Comparison of ENCODE assay signal across 8 cellular contexts in genomic region chr13:26529441-26529840, GRCh38. TPM values are rescaled to one million over a fixed set of nuclear protein-coding genes. Genes with fewer than 3 reads are reported as not detected.
A peak's percentile ranks its signal among the peaks of the same experiment; 100 is the strongest.
DNase-seq lines count a peak whose midpoint lies in the region; ATAC-seq and TF ChIP-seq lines count a peak whose summit lies in the region.

No MANE protein-coding gene starts in this region.

- CTCF ChIA-PET in WTC11 (lab: Charles Lee): interaction anchor here (1.0 to 1.2 kb wide), 2 partner anchors 16 to 169 kb away, joined by 3 to 7 read pairs; no protein-coding TSS in a partner anchor

- H3K36me3 Mint-ChIP-seq in HFFc6 (ENCODE audit: low read depth) (no peaks in the 10 kb centered on the region), WTC11 (no peaks in the 10 kb centered on the region)

- ATAC-seq in WTC11 (peak; percentile 43), GM21723 (IDR thresholded peaks at IDR 0.05; ENCODE audit: unreplicated experiment) (no peak), GM18870 (IDR thresholded peaks at IDR 0.05; ENCODE audit: unreplicated experiment) (no peak), HG03354 (IDR thresholded peaks at IDR 0.05; ENCODE audit: poor library complexity, severe bottlenecking, unreplicated experiment) (no peak)

- H3K9me3 Mint-ChIP-seq in HFFc6 (no peaks in the 10 kb centered on the region), WTC11 (no peaks in the 10 kb centered on the region)

- POLR2A ChIA-PET in WTC11 (lab: Charles Lee): interaction anchor here (1.0 to 1.3 kb wide), 2 partner anchors 12 to 28 kb away, joined by 4 read pairs; partner anchors contain the start of gene WASF3

- DNase-seq in AG08395 (ENCODE audit: low spot score) (peak; percentile 78), HFFc6 (peak; percentile 41), WTC11 (ENCODE audit: low spot score) (peak; percentile 77), iPS-NIHi11 (ENCODE audit: low spot score) (peak; percentile 78), DMS79 treated with DMSO at 0.1 percent for 48 hours (lab: John Stamatoyannopoulos, UW) (no peak)

- H3K4me1 Mint-ChIP-seq in HFFc6 (ENCODE audit: low read depth) (no peaks in the 10 kb centered on the region), WTC11 (peaks cover 34% of the 10 kb centered on the region)

- TF ChIP-seq CTCF in HFFc6 (IDR thresholded peaks at IDR 0.05) (no peak), WTC11 (IDR thresholded peaks at IDR 0.05) (no peak)

- H3K27ac Mint-ChIP-seq in HFFc6: no peak overlapping the region
- no peak overlapping the region for H3K27ac Mint-ChIP-seq in WTC11

- H3K27me3 Mint-ChIP-seq in HFFc6 (ENCODE audit: insufficient read depth) (peaks cover 15% of the 10 kb centered on the region), WTC11 (ENCODE audit: low read depth) (no peaks in the 10 kb centered on the region)

- H3K4me3 Mint-ChIP-seq in HFFc6 (no peak overlapping the region), WTC11 (no peak overlapping the region)

TF ChIP-seq in WTC11, 78 proteins besides CTCF, POLR2A, EP300 and RAD21:
- TF ChIP-seq ZNF121 (CRISPR knock-in tag; IDR thresholded peaks at IDR 0.05) (no peak), JUN (CRISPR knock-in tag; IDR thresholded peaks at IDR 0.05) (no peak), TEAD1 (CRISPR knock-in tag; IDR thresholded peaks at IDR 0.05) (peak; percentile 43; the same call in 1 of the 2 replicates), MXD4 (CRISPR knock-in tag; IDR thresholded peaks at IDR 0.05; ENCODE audit: borderline replicate concordance) (no peak), FOXP4 (CRISPR knock-in tag; IDR thresholded peaks at IDR 0.05) (peak; percentile 53; the same call in 1 of the 2 replicates), CBFB (CRISPR knock-in tag; IDR thresholded peaks at IDR 0.05; ENCODE audit: low read depth) (no peak), ETV6 (CRISPR knock-in tag; IDR thresholded peaks at IDR 0.05) (peak; percentile 52; the same call in 1 of the 2 replicates), NFATC4 (CRISPR knock-in tag; IDR thresholded peaks at IDR 0.05) (no peak)
- TF ChIP-seq, protein P1, sequence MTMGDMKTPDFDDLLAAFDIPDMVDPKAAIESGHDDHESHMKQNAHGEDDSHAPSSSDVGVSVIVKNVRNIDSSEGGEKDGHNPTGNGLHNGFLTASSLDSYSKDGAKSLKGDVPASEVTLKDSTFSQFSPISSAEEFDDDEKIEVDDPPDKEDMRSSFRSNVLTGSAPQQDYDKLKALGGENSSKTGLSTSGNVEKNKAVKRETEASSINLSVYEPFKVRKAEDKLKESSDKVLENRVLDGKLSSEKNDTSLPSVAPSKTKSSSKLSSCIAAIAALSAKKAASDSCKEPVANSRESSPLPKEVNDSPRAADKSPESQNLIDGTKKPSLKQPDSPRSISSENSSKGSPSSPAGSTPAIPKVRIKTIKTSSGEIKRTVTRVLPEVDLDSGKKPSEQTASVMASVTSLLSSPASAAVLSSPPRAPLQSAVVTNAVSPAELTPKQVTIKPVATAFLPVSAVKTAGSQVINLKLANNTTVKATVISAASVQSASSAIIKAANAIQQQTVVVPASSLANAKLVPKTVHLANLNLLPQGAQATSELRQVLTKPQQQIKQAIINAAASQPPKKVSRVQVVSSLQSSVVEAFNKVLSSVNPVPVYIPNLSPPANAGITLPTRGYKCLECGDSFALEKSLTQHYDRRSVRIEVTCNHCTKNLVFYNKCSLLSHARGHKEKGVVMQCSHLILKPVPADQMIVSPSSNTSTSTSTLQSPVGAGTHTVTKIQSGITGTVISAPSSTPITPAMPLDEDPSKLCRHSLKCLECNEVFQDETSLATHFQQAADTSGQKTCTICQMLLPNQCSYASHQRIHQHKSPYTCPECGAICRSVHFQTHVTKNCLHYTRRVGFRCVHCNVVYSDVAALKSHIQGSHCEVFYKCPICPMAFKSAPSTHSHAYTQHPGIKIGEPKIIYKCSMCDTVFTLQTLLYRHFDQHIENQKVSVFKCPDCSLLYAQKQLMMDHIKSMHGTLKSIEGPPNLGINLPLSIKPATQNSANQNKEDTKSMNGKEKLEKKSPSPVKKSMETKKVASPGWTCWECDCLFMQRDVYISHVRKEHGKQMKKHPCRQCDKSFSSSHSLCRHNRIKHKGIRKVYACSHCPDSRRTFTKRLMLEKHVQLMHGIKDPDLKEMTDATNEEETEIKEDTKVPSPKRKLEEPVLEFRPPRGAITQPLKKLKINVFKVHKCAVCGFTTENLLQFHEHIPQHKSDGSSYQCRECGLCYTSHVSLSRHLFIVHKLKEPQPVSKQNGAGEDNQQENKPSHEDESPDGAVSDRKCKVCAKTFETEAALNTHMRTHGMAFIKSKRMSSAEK (CRISPR knock-in tag; IDR thresholded peaks at IDR 0.05; ENCODE audit: borderline replicate concordance): no peak

RNA-seq across cellular contexts. Expression of gene WASF3, which starts 28.0 kb away (rescaled TPM):
- total RNA-seq in HFFc6 (2021; fragmentation: NEBNext Ultra II Directional; extraction: Animal tissue kit (Norgen Biotek cat#: 25700)): 10 to 100 TPM; 26.4 to 32.9 (median 28.2) TPM
- 26.8 to 33.7 TPM (median 32.6 TPM) in 3 replicates for total RNA-seq in WTC11 (2021)
